In the genomic region with DNA sequence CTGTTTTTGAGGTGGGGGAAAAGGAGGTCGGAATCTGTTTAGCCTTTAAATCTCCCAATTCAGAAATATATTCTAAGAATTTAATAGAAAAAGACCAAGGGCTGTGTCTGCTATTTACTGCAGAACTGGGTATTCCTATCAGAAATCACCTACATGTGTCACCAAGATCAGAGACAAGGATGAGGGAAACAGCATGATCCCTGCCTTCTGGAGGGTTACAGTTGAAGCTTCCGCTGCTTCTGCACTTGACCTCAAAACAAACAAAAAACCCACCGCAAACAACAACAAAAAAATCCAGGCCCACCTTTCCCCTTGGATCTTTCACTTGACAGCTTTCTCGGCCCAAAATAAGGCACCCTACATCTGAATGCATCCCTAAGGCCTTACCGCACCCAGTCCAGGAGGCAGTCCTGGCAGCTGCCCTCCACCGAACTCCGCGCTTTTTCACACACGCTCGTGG, we compare ENCODE assay signal across 8 cellular contexts. TPM values are rescaled to one million over a fixed set of nuclear protein-coding genes. Genes with fewer than 3 reads are reported as not detected.
DNase-seq lines count a peak whose midpoint lies in the region; ATAC-seq and TF ChIP-seq lines count a peak whose summit lies in the region.

No MANE protein-coding gene starts in this region.

- H3K4me1 ChIP-seq in Peyer's patch (peaks cover 0 to 9% (median 2%) of the 10 kb centered on the region in 4 donors), rectal smooth muscle tissue (ENCODE audit: control insufficient read depth, insufficient read depth, low read length) (peaks cover 3% of the 10 kb centered on the region)

- DNase-seq in Peyer's patch (no peak), fibroblast of mammary gland (ENCODE audit: low read depth) (no peak), NOMO-1 (lab: John Stamatoyannopoulos, UW; ENCODE audit: unreplicated experiment in 2 of 2) (no peak), hippocampal formation (lab: John Stamatoyannopoulos, UW) (no peak)
- no peak for DNase-seq in activated CD4-positive, CD25-positive, alpha-beta regulatory T cell (lab: John Stamatoyannopoulos, UW)

- H3K4me3 ChIP-seq in Peyer's patch (peak overlapping the region; percentile 63 to 67 (median 65)), fibroblast of mammary gland (ENCODE audit: control insufficient read depth, low read depth, low read length) (peak overlapping the region; percentile 63), rectal smooth muscle tissue (ENCODE audit: low read length) (peak overlapping the region; percentile 75)

- H3K36me3 ChIP-seq in Peyer's patch (no peaks in the 10 kb centered on the region), rectal smooth muscle tissue (ENCODE audit: control insufficient read depth, insufficient read depth, low read length) (no peaks in the 10 kb centered on the region)

- no peak for TF ChIP-seq POLR2A in Peyer's patch (IDR thresholded peaks at IDR 0.05)

- H3K27ac ChIP-seq in 22Rv1 (peak overlapping the region; percentile 64), Peyer's patch (peak overlapping the region; percentile 34 to 80 (median 63)), rectal smooth muscle tissue (ENCODE audit: low read depth, low read length) (peak overlapping the region; percentile 82)

- ATAC-seq in GM19324 (IDR thresholded peaks at IDR 0.05; ENCODE audit: low FRiP score, unreplicated experiment): peak; percentile 11

- H3K27me3 ChIP-seq in Peyer's patch (no peaks in the 10 kb centered on the region), rectal smooth muscle tissue (ENCODE audit: control insufficient read depth, insufficient read depth, low read length) (no peaks in the 10 kb centered on the region)

- H3K9me3 ChIP-seq in Peyer's patch: no peaks in the 10 kb centered on the region

- peak overlapping the region; percentile 37 for H3K9ac ChIP-seq in rectal smooth muscle tissue (ENCODE audit: low read length)

- TF ChIP-seq CTCF in 22Rv1 (IDR thresholded peaks at IDR 0.05): no peak
- TF ChIP-seq CTCF in Peyer's patch (IDR thresholded peaks at IDR 0.05): no peak
- no peak for TF ChIP-seq CTCF in fibroblast of mammary gland (conservative IDR thresholded peaks at IDR 0.05; ENCODE audit: control insufficient read depth, insufficient read depth, low read depth, low read length)

RNA-seq across cellular contexts. Expression of gene CDK14, which starts 0.8 kb away (rescaled TPM):
- 10 to 100 TPM in 2 of 4 donors, 1 to 10 TPM in 1, under 1 TPM in 1; 0.18 to 74.3 (median 7.3) TPM for total RNA-seq in Peyer's patch
